ENCODE assay signal across 1 cellular context in the genomic region with DNA sequence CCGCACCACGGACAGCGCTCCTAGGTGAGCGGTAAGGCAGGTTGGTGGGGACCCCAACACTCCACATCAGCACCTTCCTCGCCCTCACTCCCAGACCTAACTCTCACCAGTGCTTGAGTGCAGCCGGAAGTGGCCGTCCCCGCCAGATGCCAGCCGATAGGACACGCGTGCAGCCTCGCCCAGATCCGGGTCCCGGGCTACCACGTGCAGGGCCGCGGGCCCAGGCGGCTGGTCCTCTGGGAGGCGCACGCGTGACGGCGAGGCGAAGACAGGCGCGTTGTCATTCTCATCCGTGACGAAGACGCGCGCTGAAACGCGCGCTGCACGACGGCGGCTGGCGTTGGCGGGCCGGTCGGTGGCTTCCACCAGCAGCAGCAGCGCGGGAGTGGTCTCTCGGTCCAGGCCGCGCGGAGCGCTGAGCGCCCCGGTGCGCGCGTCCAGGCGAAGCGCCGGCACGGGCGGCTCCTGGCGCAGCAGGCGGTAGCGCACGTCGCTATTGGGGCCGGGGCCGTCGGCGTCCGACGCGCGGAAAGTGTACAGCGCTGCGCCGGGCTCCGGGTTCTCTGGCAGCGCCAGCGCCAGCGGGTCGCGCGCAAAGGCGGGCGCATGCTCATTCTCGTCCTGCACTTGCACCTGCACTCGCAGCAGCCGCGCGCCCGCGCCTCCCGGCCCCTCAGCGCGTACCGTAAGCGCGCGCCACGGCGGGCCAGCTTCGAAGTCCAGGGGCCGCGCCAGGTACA.
A peak's percentile ranks its signal among the peaks of the same experiment; 100 is the strongest.
TF ChIP-seq lines count a peak whose summit lies in the region.

No MANE protein-coding gene starts in this region.

TF ChIP-seq in WTC11, 78 proteins besides CTCF, POLR2A, EP300 and RAD21 (continued from another document):
- TF ChIP-seq, protein P1, sequence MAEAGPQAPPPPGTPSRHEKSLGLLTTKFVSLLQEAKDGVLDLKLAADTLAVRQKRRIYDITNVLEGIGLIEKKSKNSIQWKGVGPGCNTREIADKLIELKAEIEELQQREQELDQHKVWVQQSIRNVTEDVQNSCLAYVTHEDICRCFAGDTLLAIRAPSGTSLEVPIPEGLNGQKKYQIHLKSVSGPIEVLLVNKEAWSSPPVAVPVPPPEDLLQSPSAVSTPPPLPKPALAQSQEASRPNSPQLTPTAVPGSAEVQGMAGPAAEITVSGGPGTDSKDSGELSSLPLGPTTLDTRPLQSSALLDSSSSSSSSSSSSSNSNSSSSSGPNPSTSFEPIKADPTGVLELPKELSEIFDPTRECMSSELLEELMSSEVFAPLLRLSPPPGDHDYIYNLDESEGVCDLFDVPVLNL (CRISPR knock-in tag; IDR thresholded peaks at IDR 0.05; ENCODE audit: borderline replicate concordance, low read depth), result 0 out of 2 replicates have a peak, but pooled peaks have one; percentile 82
- TF ChIP-seq, protein P2, sequence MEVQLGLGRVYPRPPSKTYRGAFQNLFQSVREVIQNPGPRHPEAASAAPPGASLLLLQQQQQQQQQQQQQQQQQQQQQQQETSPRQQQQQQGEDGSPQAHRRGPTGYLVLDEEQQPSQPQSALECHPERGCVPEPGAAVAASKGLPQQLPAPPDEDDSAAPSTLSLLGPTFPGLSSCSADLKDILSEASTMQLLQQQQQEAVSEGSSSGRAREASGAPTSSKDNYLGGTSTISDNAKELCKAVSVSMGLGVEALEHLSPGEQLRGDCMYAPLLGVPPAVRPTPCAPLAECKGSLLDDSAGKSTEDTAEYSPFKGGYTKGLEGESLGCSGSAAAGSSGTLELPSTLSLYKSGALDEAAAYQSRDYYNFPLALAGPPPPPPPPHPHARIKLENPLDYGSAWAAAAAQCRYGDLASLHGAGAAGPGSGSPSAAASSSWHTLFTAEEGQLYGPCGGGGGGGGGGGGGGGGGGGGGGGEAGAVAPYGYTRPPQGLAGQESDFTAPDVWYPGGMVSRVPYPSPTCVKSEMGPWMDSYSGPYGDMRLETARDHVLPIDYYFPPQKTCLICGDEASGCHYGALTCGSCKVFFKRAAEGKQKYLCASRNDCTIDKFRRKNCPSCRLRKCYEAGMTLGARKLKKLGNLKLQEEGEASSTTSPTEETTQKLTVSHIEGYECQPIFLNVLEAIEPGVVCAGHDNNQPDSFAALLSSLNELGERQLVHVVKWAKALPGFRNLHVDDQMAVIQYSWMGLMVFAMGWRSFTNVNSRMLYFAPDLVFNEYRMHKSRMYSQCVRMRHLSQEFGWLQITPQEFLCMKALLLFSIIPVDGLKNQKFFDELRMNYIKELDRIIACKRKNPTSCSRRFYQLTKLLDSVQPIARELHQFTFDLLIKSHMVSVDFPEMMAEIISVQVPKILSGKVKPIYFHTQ (CRISPR knock-in tag; IDR thresholded peaks at IDR 0.05), result no peak
- TF ChIP-seq, protein P3, sequence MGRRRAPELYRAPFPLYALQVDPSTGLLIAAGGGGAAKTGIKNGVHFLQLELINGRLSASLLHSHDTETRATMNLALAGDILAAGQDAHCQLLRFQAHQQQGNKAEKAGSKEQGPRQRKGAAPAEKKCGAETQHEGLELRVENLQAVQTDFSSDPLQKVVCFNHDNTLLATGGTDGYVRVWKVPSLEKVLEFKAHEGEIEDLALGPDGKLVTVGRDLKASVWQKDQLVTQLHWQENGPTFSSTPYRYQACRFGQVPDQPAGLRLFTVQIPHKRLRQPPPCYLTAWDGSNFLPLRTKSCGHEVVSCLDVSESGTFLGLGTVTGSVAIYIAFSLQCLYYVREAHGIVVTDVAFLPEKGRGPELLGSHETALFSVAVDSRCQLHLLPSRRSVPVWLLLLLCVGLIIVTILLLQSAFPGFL (CRISPR knock-in tag; IDR thresholded peaks at IDR 0.05; ENCODE audit: borderline replicate concordance), result peak; percentile 70; the same call in 1 of the 2 replicates
- TF ChIP-seq NFYB (CRISPR knock-in tag; conservative IDR thresholded peaks at IDR 0.05; ENCODE audit: low read depth), result 0 out of 2 replicates have a peak, but pooled peaks have one; percentile 43
- TF ChIP-seq ZNF396 (CRISPR knock-in tag; IDR thresholded peaks at IDR 0.05; ENCODE audit: borderline replicate concordance), result no peak
- TF ChIP-seq ZNF317 (CRISPR knock-in tag; IDR thresholded peaks at IDR 0.05; ENCODE audit: borderline replicate concordance, low read depth), result 0 out of 2 replicates have a peak, but pooled peaks have one; percentile 47
- peak; percentile 89; the same call in 1 of the 2 replicates for TF ChIP-seq ATF1 (CRISPR knock-in tag; IDR thresholded peaks at IDR 0.05)
- no peak for TF ChIP-seq HMGA2 (CRISPR knock-in tag; IDR thresholded peaks at IDR 0.05)
- TF ChIP-seq MXD4 (CRISPR knock-in tag; IDR thresholded peaks at IDR 0.05; ENCODE audit: borderline replicate concordance), result no peak
- TF ChIP-seq, protein P4, sequence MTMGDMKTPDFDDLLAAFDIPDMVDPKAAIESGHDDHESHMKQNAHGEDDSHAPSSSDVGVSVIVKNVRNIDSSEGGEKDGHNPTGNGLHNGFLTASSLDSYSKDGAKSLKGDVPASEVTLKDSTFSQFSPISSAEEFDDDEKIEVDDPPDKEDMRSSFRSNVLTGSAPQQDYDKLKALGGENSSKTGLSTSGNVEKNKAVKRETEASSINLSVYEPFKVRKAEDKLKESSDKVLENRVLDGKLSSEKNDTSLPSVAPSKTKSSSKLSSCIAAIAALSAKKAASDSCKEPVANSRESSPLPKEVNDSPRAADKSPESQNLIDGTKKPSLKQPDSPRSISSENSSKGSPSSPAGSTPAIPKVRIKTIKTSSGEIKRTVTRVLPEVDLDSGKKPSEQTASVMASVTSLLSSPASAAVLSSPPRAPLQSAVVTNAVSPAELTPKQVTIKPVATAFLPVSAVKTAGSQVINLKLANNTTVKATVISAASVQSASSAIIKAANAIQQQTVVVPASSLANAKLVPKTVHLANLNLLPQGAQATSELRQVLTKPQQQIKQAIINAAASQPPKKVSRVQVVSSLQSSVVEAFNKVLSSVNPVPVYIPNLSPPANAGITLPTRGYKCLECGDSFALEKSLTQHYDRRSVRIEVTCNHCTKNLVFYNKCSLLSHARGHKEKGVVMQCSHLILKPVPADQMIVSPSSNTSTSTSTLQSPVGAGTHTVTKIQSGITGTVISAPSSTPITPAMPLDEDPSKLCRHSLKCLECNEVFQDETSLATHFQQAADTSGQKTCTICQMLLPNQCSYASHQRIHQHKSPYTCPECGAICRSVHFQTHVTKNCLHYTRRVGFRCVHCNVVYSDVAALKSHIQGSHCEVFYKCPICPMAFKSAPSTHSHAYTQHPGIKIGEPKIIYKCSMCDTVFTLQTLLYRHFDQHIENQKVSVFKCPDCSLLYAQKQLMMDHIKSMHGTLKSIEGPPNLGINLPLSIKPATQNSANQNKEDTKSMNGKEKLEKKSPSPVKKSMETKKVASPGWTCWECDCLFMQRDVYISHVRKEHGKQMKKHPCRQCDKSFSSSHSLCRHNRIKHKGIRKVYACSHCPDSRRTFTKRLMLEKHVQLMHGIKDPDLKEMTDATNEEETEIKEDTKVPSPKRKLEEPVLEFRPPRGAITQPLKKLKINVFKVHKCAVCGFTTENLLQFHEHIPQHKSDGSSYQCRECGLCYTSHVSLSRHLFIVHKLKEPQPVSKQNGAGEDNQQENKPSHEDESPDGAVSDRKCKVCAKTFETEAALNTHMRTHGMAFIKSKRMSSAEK (CRISPR knock-in tag; IDR thresholded peaks at IDR 0.05; ENCODE audit: borderline replicate concordance), result 0 out of 2 replicates have a peak, but pooled peaks have one; percentile 43
- TF ChIP-seq FOXK1 (CRISPR knock-in tag; IDR thresholded peaks at IDR 0.05), result peak; percentile 78; the same call in 1 of the 2 replicates
